In genomic region chr17:7352559-7352889, GRCh38 we compare ENCODE assay signal across 8 cellular contexts. TPM values are rescaled to one million over a fixed set of nuclear protein-coding genes. Genes with fewer than 3 reads are reported as not detected.
DNase-seq lines count a peak whose midpoint lies in the region; ATAC-seq, FAIRE-seq and TF ChIP-seq lines count a peak whose summit lies in the region.

No MANE protein-coding gene starts in this region.

- H3K36me3 Mint-ChIP-seq in activated T-cell treated with anti-CD3 and anti-CD28 coated beads, Interleukin-2, amount 50 U/mL, for 24 hours (ENCODE audit: low read depth): peaks cover 43% of the 10 kb centered on the region

- H3K9me3 Mint-ChIP-seq in activated T-cell treated with anti-CD3 and anti-CD28 coated beads, Interleukin-2, amount 50 U/mL, for 24 hours: no peaks in the 10 kb centered on the region

- peaks cover 2 to 5% of the 10 kb centered on the region in 2 experiments; a peak in 2 of 4 replicates for H3K36me3 ChIP-seq in GM12878 (ENCODE audit: control insufficient read depth in 2 of 2, insufficient read depth in 2 of 2, low read length in 1 of 2)
- H3K36me3 ChIP-seq in right lobe of liver: no peaks in the 10 kb centered on the region
- no peaks in the 10 kb centered on the region for H3K36me3 ChIP-seq in thoracic aorta

- H3K4me3 ChIP-seq in GM12878 (peak overlapping the region; percentile 88), right lobe of liver (peak overlapping the region; percentile 71 to 96 (median 86)), thoracic aorta (peak overlapping the region; percentile 96)

- in situ Hi-C loops in GM12878 (cut with MboI): no loop called here

- H3K4me1 Mint-ChIP-seq in activated T-cell treated with anti-CD3 and anti-CD28 coated beads, Interleukin-2, amount 50 U/mL, for 24 hours (ENCODE audit: low read depth): peaks cover 52% of the 10 kb centered on the region

- H2AFZ ChIP-seq in GM12878 (ENCODE audit: control insufficient read depth, low read depth, low read length): no peak overlapping the region; the same call in 1 of the 2 replicates

- intact Hi-C loops in GM12878 (cut with micrococcal nuclease; ENCODE audit: unreplicated experiment): loop anchor here (5.0 kb wide), 1 partner anchor 85 kb away; the partner anchor contains the start of genes FGF11 and TMEM102
- intact Hi-C loops in right lobe of liver (cut with DNase I): loop anchor here in 1 of 2 donors (10.0 kb wide), 1 partner anchor 162 kb away; no protein-coding TSS in a partner anchor

- no peaks in the 10 kb centered on the region for H4K20me1 ChIP-seq in GM12878 (ENCODE audit: control insufficient read depth, insufficient read depth)

- no peak for TF ChIP-seq RAD21 in GM12878 (IDR thresholded peaks at IDR 0.05; ENCODE audit: insufficient read depth, low read depth, low read length)

- no peak for TF ChIP-seq POLR2A in GM12878 (IDR thresholded peaks at IDR 0.05; ENCODE audit: low read depth, low read length)
- TF ChIP-seq POLR2A in right lobe of liver (IDR thresholded peaks at IDR 0.05): no peak
- no peak for TF ChIP-seq POLR2A in erythroblast (IDR thresholded peaks at IDR 0.05; ENCODE audit: low read length)

- H3K4me2 ChIP-seq in GM12878 (ENCODE audit: control insufficient read depth, insufficient read depth): peak overlapping the region; percentile 93

- TF ChIP-seq EP300 in GM12878 (IDR thresholded peaks at IDR 0.05; ENCODE audit: borderline replicate concordance in 1 of 2, control insufficient read depth in 1 of 2, low read depth in 2 of 2, low read length in 2 of 2): no peak

- no peak for ATAC-seq in GM12878
- ATAC-seq in right lobe of liver: no peak
- ATAC-seq in thoracic aorta (ENCODE audit: insufficient number of reproducible peaks, low FRiP score, low read depth): no peak

- CTCF ChIA-PET in GM12878 (lab: Yijun Ruan, JAX): interaction anchor here (1.2 to 2.6 kb wide), 3 partner anchors 12 to 32 kb away, joined by 3 to 9 read pairs (median 4); no protein-coding TSS in a partner anchor

- BruUV-seq in GM12878 (replicated peaks; lab: Mats Ljungman, UMichigan): no TSS peak

- peaks cover 23% of the 10 kb centered on the region for H3K4me1 ChIP-seq in GM12878 (ENCODE audit: control insufficient read depth, insufficient read depth, low read length)
- peaks cover 0 to 26% (median 7%) of the 10 kb centered on the region in 4 donors for H3K4me1 ChIP-seq in right lobe of liver
- peaks cover 21 to 44% of the 10 kb centered on the region in 2 donors for H3K4me1 ChIP-seq in thoracic aorta (ENCODE audit: control insufficient read depth in 1 of 2, low read depth in 2 of 2)

- TF ChIP-seq CTCF in GM12878 (IDR thresholded peaks at IDR 0.05 in 2 of 3, conservative IDR thresholded peaks at IDR 0.05 in 1 of 3; ENCODE audit: control insufficient read depth in 2 of 3, extremely low read depth in 1 of 3, insufficient read depth in 1 of 3, low read depth in 3 of 3, low read length in 3 of 3) (no peak; a peak in 1 of 6 replicates), right lobe of liver (IDR thresholded peaks at IDR 0.05) (no peak), thoracic aorta (IDR thresholded peaks at IDR 0.05) (no peak)

- SMC1A ChIA-PET in GM12878 (lab: Charles Lee; ENCODE audit: uncharacterized antibody, unreplicated experiment): interaction anchor here (1.2 to 1.5 kb wide), 4 partner anchors 14 to 153 kb away, joined by 3 to 5 read pairs (median 4); partner anchors contain the start of genes ACAP1 and TMEM102

- RAD21 ChIA-PET in GM12878 (lab: Charles Lee; ENCODE audit: unreplicated experiment): interaction anchor here (1.2 to 5.0 kb wide), 2 partner anchors 16 to 28 kb away, joined by 3 to 45 read pairs; partner anchors contain the start of gene ACAP1

- H3K9ac ChIP-seq in GM12878 (ENCODE audit: control insufficient read depth, insufficient read depth, low read length): peak overlapping the region; percentile 62

- no peak for FAIRE-seq in GM12878 (lab: Jason Lieb, UNC)

- H3K27ac Mint-ChIP-seq in activated T-cell treated with anti-CD3 and anti-CD28 coated beads, Interleukin-2, amount 50 U/mL, for 24 hours: peak overlapping the region; percentile 90

- H3K27ac ChIP-seq in GM12878 (ENCODE audit: control insufficient read depth, insufficient read depth): peak overlapping the region; percentile 59
- H3K27ac ChIP-seq in right lobe of liver: peak overlapping the region; percentile 93 to 98 (median 97)
- peak overlapping the region; percentile 100 for H3K27ac ChIP-seq in thoracic aorta

- H3K4me3 Mint-ChIP-seq in activated T-cell treated with anti-CD3 and anti-CD28 coated beads, Interleukin-2, amount 50 U/mL, for 24 hours: peak overlapping the region; percentile 80

- H3K9me3 ChIP-seq in GM12878 (replicated peaks; ENCODE audit: control insufficient read depth, insufficient read depth, low read length) (no peaks in the 10 kb centered on the region), right lobe of liver (no peaks in the 10 kb centered on the region), thoracic aorta (no peaks in the 10 kb centered on the region)

- H3K79me2 ChIP-seq in GM12878 (ENCODE audit: control insufficient read depth, insufficient read depth, low read length): peaks cover 7% of the 10 kb centered on the region

- no peaks in the 10 kb centered on the region for H3K27me3 Mint-ChIP-seq in activated T-cell treated with anti-CD3 and anti-CD28 coated beads, Interleukin-2, amount 50 U/mL, for 24 hours

- 29% methylated on average over 8 of the region's 8 CpGs for WGBS in GM12878 (ENCODE audit: insufficient coverage, insufficient replicate concordance, low lambda C conversion rate, missing lambda C conversion rate)
- 40% methylated on average over 6 of the region's 8 CpGs for WGBS in right lobe of liver (ENCODE audit: insufficient coverage, low coverage, low lambda C conversion rate, missing lambda C conversion rate)

- H3K27me3 ChIP-seq in GM12878 (replicated peaks in 1 of 2; ENCODE audit: control insufficient read depth in 2 of 2, insufficient read depth in 2 of 2, low read length in 1 of 2): no peaks in the 10 kb centered on the region
- H3K27me3 ChIP-seq in right lobe of liver: no peaks in the 10 kb centered on the region
- H3K27me3 ChIP-seq in thoracic aorta (replicated peaks; ENCODE audit: insufficient read depth): no peaks in the 10 kb centered on the region

- DNase-seq in activated T-cell treated with anti-CD3 and anti-CD28 coated beads, Interleukin-2, amount 50 U/mL, for 24 hours: no peak
- DNase-seq in activated T-cell treated with anti-CD3 and anti-CD28 coated beads, Interleukin-2, amount 50 U/mL, for 1 hour: no peak
- DNase-seq in GM12878 (ENCODE audit: low read depth, low spot score) (no peak), right lobe of liver (no peak), thoracic aorta (ENCODE audit: low spot score) (no peak), NCI-H187 treated with DMSO at 0.1 percent for 48 hours (lab: John Stamatoyannopoulos, UW) (no peak), HUDEP-2 (lab: John Stamatoyannopoulos, UW; ENCODE audit: unreplicated experiment in 76 of 76) (no peak), erythroblast (lab: John Stamatoyannopoulos, UW) (no peak)

- POLR2A ChIA-PET in GM12878 (lab: Charles Lee): interaction anchor here (0.7 to 1.0 kb wide), 2 partner anchors 16 to 51 kb away, joined by 3 to 10 read pairs; partner anchors contain the start of genes ACAP1 and TMEM256

RNA-seq across cellular contexts. Expression of gene KCTD11, which starts 0.6 kb away (rescaled TPM):
- 3.4 and 4.1 TPM in 2 replicates for total RNA-seq in GM12878 (2013; cell fraction: nucleolus; rRNA removed)
- total RNA-seq in GM12878 (2014; rRNA removed) (3.8 and 4.5 TPM in 2 replicates), GM12878 (2014; rRNA removed; fragmentation: Illumina TruSeq; extraction: Trizol) (1.8 and 1.9 TPM in 2 replicates), GM12878 (2021) (4.7 and 5.0 TPM in 2 replicates), right lobe of liver (1 to 10 TPM; 2.2 to 4.4 (median 2.9) TPM), thoracic aorta (10 to 100 TPM; 13.3 to 20.2 TPM)
- 2.2 TPM for polyA plus RNA-seq in GM12878 (2011; ENCODE audit: low read depth)
- polyA plus RNA-seq in GM12878 (2011; rRNA removed) (4.4 and 7.3 TPM in 2 replicates), GM12878 (2014; fragmentation: Illumina TruSeq; extraction: Trizol) (2.8 and 3.0 TPM in 2 replicates), GM12878 (2014; fragmentation: Nextera tagmentation; extraction: Ambion mirVana) (under 1 TPM; 0.05 to 0.09 TPM), GM12878 (2014; rRNA removed) (4.7 and 5.1 TPM in 2 replicates), GM12878 (2016; fragmentation: Nextera tagmentation; extraction: Ambion mirVana) (1 to 10 TPM; 1.9 to 2.7 TPM)
- 7.7 and 8.6 TPM in 2 replicates for polyA plus RNA-seq in GM12878 (2011; cell fraction: cytosol; rRNA removed)
- polyA plus RNA-seq in GM12878 (2011; cell fraction: nucleus; rRNA removed): 12.8 and 14.0 TPM in 2 replicates
- 3.7 and 6.1 TPM in 2 replicates for polyA plus RNA-seq in GM12878 (2012)
- polyA minus RNA-seq in GM12878 (2011; rRNA and poly(A)+ RNA removed): 5.3 and 9.8 TPM in 2 replicates
- 2.7 and 2.8 TPM in 2 replicates for polyA minus RNA-seq in GM12878 (2011; cell fraction: cytosol; rRNA and poly(A)+ RNA removed)
- polyA minus RNA-seq in GM12878 (2011; cell fraction: nucleus; rRNA and poly(A)+ RNA removed): 7.3 and 9.4 TPM in 2 replicates

RNA-seq across cellular contexts. Expression of gene TMEM95, which starts 2.4 kb away (rescaled TPM):
- total RNA-seq in GM12878 (2013; cell fraction: nucleolus; rRNA removed): not detected in 2 replicates
- 0.28 TPM in 1 of 2 replicates, not detected in the other for total RNA-seq in GM12878 (2014; rRNA removed)
- not detected in 2 replicates for total RNA-seq in GM12878 (2014; rRNA removed; fragmentation: Illumina TruSeq; extraction: Trizol)
- total RNA-seq in GM12878 (2021): not detected in 2 replicates
- not detected for polyA plus RNA-seq in GM12878 (2011; ENCODE audit: low read depth)
- 0.05 TPM in 1 of 2 replicates, not detected in the other for polyA plus RNA-seq in GM12878 (2011; rRNA removed)
- polyA plus RNA-seq in GM12878 (2011; cell fraction: cytosol; rRNA removed): not detected in 2 replicates
- not detected in 2 replicates for polyA plus RNA-seq in GM12878 (2011; cell fraction: nucleus; rRNA removed)
- polyA plus RNA-seq in GM12878 (2012): not detected in 2 replicates
- not detected in 2 replicates for polyA plus RNA-seq in GM12878 (2014; fragmentation: Illumina TruSeq; extraction: Trizol)
- polyA plus RNA-seq in GM12878 (2014; fragmentation: Nextera tagmentation; extraction: Ambion mirVana): not detected
- not detected in 2 replicates for polyA plus RNA-seq in GM12878 (2014; rRNA removed)
- not detected for polyA plus RNA-seq in GM12878 (2016; fragmentation: Nextera tagmentation; extraction: Ambion mirVana)
- 0.15 TPM in 1 of 2 replicates, not detected in the other for polyA minus RNA-seq in GM12878 (2011; rRNA and poly(A)+ RNA removed)
- polyA minus RNA-seq in GM12878 (2011; cell fraction: cytosol; rRNA and poly(A)+ RNA removed): not detected in 2 replicates
- not detected in 2 replicates for polyA minus RNA-seq in GM12878 (2011; cell fraction: nucleus; rRNA and poly(A)+ RNA removed)
- not detected for total RNA-seq in right lobe of liver
- not detected for total RNA-seq in thoracic aorta

RNA-seq across cellular contexts. Expression of gene ACAP1, which starts 16.2 kb away (rescaled TPM):
- total RNA-seq in GM12878 (2013; cell fraction: nucleolus; rRNA removed): 152 and 161 TPM in 2 replicates
- total RNA-seq in GM12878 (2014; rRNA removed) (120 and 140 TPM in 2 replicates), GM12878 (2014; rRNA removed; fragmentation: Illumina TruSeq; extraction: Trizol) (65.4 and 66.6 TPM in 2 replicates), GM12878 (2021) (245 and 257 TPM in 2 replicates), right lobe of liver (1 to 10 TPM; 1.6 to 6.8 (median 2.7) TPM), thoracic aorta (1 to 10 TPM; 6.8 to 9.9 TPM)
- polyA plus RNA-seq in GM12878 (2011; ENCODE audit: low read depth): 123 TPM
- polyA plus RNA-seq in GM12878 (2011; rRNA removed) (64.6 and 95.4 TPM in 2 replicates), GM12878 (2014; fragmentation: Illumina TruSeq; extraction: Trizol) (32.7 and 72.6 TPM in 2 replicates), GM12878 (2014; fragmentation: Nextera tagmentation; extraction: Ambion mirVana) (10 to 100 TPM in 1 of 2 experiments, 1 to 10 TPM in 1; 5.7 to 25.2 TPM), GM12878 (2014; rRNA removed) (143 and 159 TPM in 2 replicates), GM12878 (2016; fragmentation: Nextera tagmentation; extraction: Ambion mirVana) (100 to 1,000 TPM; 148 TPM)
- 94.0 and 108 TPM in 2 replicates for polyA plus RNA-seq in GM12878 (2011; cell fraction: cytosol; rRNA removed)
- polyA plus RNA-seq in GM12878 (2011; cell fraction: nucleus; rRNA removed): 250 and 276 TPM in 2 replicates
- polyA plus RNA-seq in GM12878 (2012): 149 and 170 TPM in 2 replicates
- 48.6 and 107 TPM in 2 replicates for polyA minus RNA-seq in GM12878 (2011; rRNA and poly(A)+ RNA removed)
- polyA minus RNA-seq in GM12878 (2011; cell fraction: cytosol; rRNA and poly(A)+ RNA removed): 46.0 and 53.7 TPM in 2 replicates
- 50.3 and 70.3 TPM in 2 replicates for polyA minus RNA-seq in GM12878 (2011; cell fraction: nucleus; rRNA and poly(A)+ RNA removed)

RNA-seq across cellular contexts. Expression of gene NEURL4, which starts 23.4 kb away (rescaled TPM):
- total RNA-seq in GM12878 (2013; cell fraction: nucleolus; rRNA removed): 37.7 and 42.5 TPM in 2 replicates
- 12.5 and 16.0 TPM in 2 replicates for total RNA-seq in GM12878 (2014; rRNA removed)
- total RNA-seq in GM12878 (2014; rRNA removed; fragmentation: Illumina TruSeq; extraction: Trizol): 8.2 and 8.7 TPM in 2 replicates
- total RNA-seq in GM12878 (2021): 32.7 and 41.9 TPM in 2 replicates
- 8.0 TPM for polyA plus RNA-seq in GM12878 (2011; ENCODE audit: low read depth)
- polyA plus RNA-seq in GM12878 (2011; rRNA removed): 6.1 and 11.3 TPM in 2 replicates
- 13.5 and 14.1 TPM in 2 replicates for polyA plus RNA-seq in GM12878 (2011; cell fraction: cytosol; rRNA removed)
- polyA plus RNA-seq in GM12878 (2011; cell fraction: nucleus; rRNA removed): 156 and 203 TPM in 2 replicates
- polyA plus RNA-seq in GM12878 (2012): 18.3 and 19.2 TPM in 2 replicates
- 9.1 and 14.2 TPM in 2 replicates for polyA plus RNA-seq in GM12878 (2014; fragmentation: Illumina TruSeq; extraction: Trizol)
- polyA plus RNA-seq in GM12878 (2014; fragmentation: Nextera tagmentation; extraction: Ambion mirVana): under 1 TPM; 0.03 to 0.26 TPM
- 25.2 and 33.0 TPM in 2 replicates for polyA plus RNA-seq in GM12878 (2014; rRNA removed)
- 1 to 10 TPM; 2.9 to 3.6 TPM for polyA plus RNA-seq in GM12878 (2016; fragmentation: Nextera tagmentation; extraction: Ambion mirVana)
- 14.3 and 14.5 TPM in 2 replicates for polyA minus RNA-seq in GM12878 (2011; rRNA and poly(A)+ RNA removed)
- 5.2 and 10.1 TPM in 2 replicates for polyA minus RNA-seq in GM12878 (2011; cell fraction: cytosol; rRNA and poly(A)+ RNA removed)
- 39.9 and 57.1 TPM in 2 replicates for polyA minus RNA-seq in GM12878 (2011; cell fraction: nucleus; rRNA and poly(A)+ RNA removed)
- 10 to 100 TPM in 4 of 6 experiments, 1 to 10 TPM in 2; 4.2 to 22.1 (median 10.8) TPM for total RNA-seq in right lobe of liver
- 10 to 100 TPM; 24.4 to 45.3 TPM for total RNA-seq in thoracic aorta

RNA-seq across cellular contexts. Expression of gene TNK1, which starts 28.4 kb away (rescaled TPM):
- total RNA-seq in GM12878 (2013; cell fraction: nucleolus; rRNA removed): 2.7 and 3.9 TPM in 2 replicates
- total RNA-seq in GM12878 (2014; rRNA removed) (0.54 and 1.1 TPM in 2 replicates), GM12878 (2014; rRNA removed; fragmentation: Illumina TruSeq; extraction: Trizol) (0.18 and 0.94 TPM in 2 replicates), GM12878 (2021) (0.77 and 2.0 TPM in 2 replicates), right lobe of liver (1 to 10 TPM; 2.9 to 5.1 (median 4.0) TPM), thoracic aorta (1 to 10 TPM; 3.7 to 4.7 TPM)
- polyA plus RNA-seq in GM12878 (2011; ENCODE audit: low read depth): 1.2 TPM
- polyA plus RNA-seq in GM12878 (2011; rRNA removed) (0.19 and 0.22 TPM in 2 replicates), GM12878 (2014; fragmentation: Illumina TruSeq; extraction: Trizol) (0.21 and 0.60 TPM in 2 replicates), GM12878 (2014; fragmentation: Nextera tagmentation; extraction: Ambion mirVana) (under 1 TPM; 0.06 to 0.11 TPM), GM12878 (2014; rRNA removed) (1.0 and 2.5 TPM in 2 replicates), GM12878 (2016; fragmentation: Nextera tagmentation; extraction: Ambion mirVana) (1 to 10 TPM in 1 of 2 experiments, under 1 TPM in 1; 0.63 to 1.2 TPM)
- polyA plus RNA-seq in GM12878 (2011; cell fraction: cytosol; rRNA removed): 0.28 and 0.60 TPM in 2 replicates
- 0.95 and 1.1 TPM in 2 replicates for polyA plus RNA-seq in GM12878 (2011; cell fraction: nucleus; rRNA removed)
- polyA plus RNA-seq in GM12878 (2012): 1.2 and 1.6 TPM in 2 replicates
- polyA minus RNA-seq in GM12878 (2011; rRNA and poly(A)+ RNA removed): 0.29 and 0.41 TPM in 2 replicates
- 0.94 TPM in 1 of 2 replicates, not detected in the other for polyA minus RNA-seq in GM12878 (2011; cell fraction: cytosol; rRNA and poly(A)+ RNA removed)
- 0.10 and 0.36 TPM in 2 replicates for polyA minus RNA-seq in GM12878 (2011; cell fraction: nucleus; rRNA and poly(A)+ RNA removed)

Comparison
In these comparisons a context has a peak if more than half of its experiments do, and no peak if none do; other contexts are left out.
1. RNA of gene ACAP1, which starts 16.2 kb away (total RNA-seq): 65.4 to 257 TPM in GM12878; 6.8 to 9.9 TPM in thoracic aorta and 1.6 to 6.8 TPM in right lobe of liver; every median in the first group is over 4 times any median in the second.
2. Peak in every context shown above with its lines, with median percentiles within 50 percentile points of each other: H3K27ac ChIP-seq and H3K4me3 ChIP-seq.